In genomic region chr16:85735225-85735722, GRCh38 we compare ENCODE assay signal across 8 cellular contexts. TPM values are rescaled to one million over a fixed set of nuclear protein-coding genes. Genes with fewer than 3 reads are reported as not detected.
DNase-seq lines count a peak whose midpoint lies in the region; ATAC-seq, FAIRE-seq and TF ChIP-seq lines count a peak whose summit lies in the region.

No MANE protein-coding gene starts in this region.

- CTCF ChIA-PET in activated CD8-positive, alpha-beta T cell treated with anti-CD3 and anti-CD28 coated beads, Interleukin-2, amount 10 ng/mL, durations not matched to agents 7 days and 5 days (lab: Charles Lee): interaction anchor here (0.7 to 1.5 kb wide), 2 partner anchors 20 to 25 kb away, joined by 3 read pairs; no protein-coding TSS in a partner anchor

- H3K9ac ChIP-seq in kidney (ENCODE audit: low read length in 2 of 2): no peak overlapping the region

- POLR2A ChIA-PET in activated CD8-positive, alpha-beta T cell treated with anti-CD3 and anti-CD28 coated beads, Interleukin-2, amount 10 ng/mL, durations not matched to agents 7 days and 5 days (lab: Charles Lee): no interaction called here

- H3K4me3 Mint-ChIP-seq in activated CD8-positive, alpha-beta T cell treated with anti-CD3 and anti-CD28 coated beads, Interleukin-2, amount 10 ng/mL, durations not matched to agents 7 days and 5 days: peak overlapping the region; percentile 42

- no peaks in the 10 kb centered on the region for H3K36me3 Mint-ChIP-seq in activated CD8-positive, alpha-beta T cell treated with anti-CD3 and anti-CD28 coated beads, Interleukin-2, amount 10 ng/mL, durations not matched to agents 7 days and 5 days (ENCODE audit: low read depth)

- no peak overlapping the region for H3K4me3 ChIP-seq in kidney (ENCODE audit: low read length in 2 of 2)

- peak; percentile 84 for DNase-seq in activated CD8-positive, alpha-beta T cell treated with anti-CD3 and anti-CD28 coated beads, Interleukin-2, amount 10 ng/mL, durations not matched to agents 7 days and 5 days
- peak; percentile 25 for DNase-seq in stimulated activated CD8-positive, alpha-beta memory T cell treated with anti-CD3 and anti-CD28 coated beads, Interleukin-12 subunit alpha, Interleukin-12 subunit beta, amount 100 ng/mL, for 1 hour (ENCODE audit: low read depth)
- DNase-seq in mesenteric fat pad (ENCODE audit: low spot score) (no peak), NCI-H146 (lab: John Stamatoyannopoulos, UW) (no peak), kidney (no peak)

- peaks cover 25% of the 10 kb centered on the region for H3K4me1 Mint-ChIP-seq in activated CD8-positive, alpha-beta T cell treated with anti-CD3 and anti-CD28 coated beads, Interleukin-2, amount 10 ng/mL, durations not matched to agents 7 days and 5 days (ENCODE audit: low read depth)

- H3K27ac ChIP-seq in kidney (ENCODE audit: low read depth in 2 of 2, low read length in 2 of 2): no peak overlapping the region

- TF ChIP-seq CTCF in kidney (IDR thresholded peaks at IDR 0.05; ENCODE audit: borderline replicate concordance, extremely low read depth, insufficient read depth): no peak

- H3K9me3 ChIP-seq in kidney (ENCODE audit: control insufficient read depth in 1 of 2, low read length in 2 of 2): no peaks in the 10 kb centered on the region

- H3K27ac Mint-ChIP-seq in activated CD8-positive, alpha-beta T cell treated with anti-CD3 and anti-CD28 coated beads, Interleukin-2, amount 10 ng/mL, durations not matched to agents 7 days and 5 days: peak overlapping the region; percentile 74

- no peaks in the 10 kb centered on the region for H3K4me1 ChIP-seq in kidney (ENCODE audit: control insufficient read depth in 1 of 2, insufficient read depth in 1 of 2, low read depth in 1 of 2, low read length in 2 of 2)

- no peaks in the 10 kb centered on the region for H3K9me3 Mint-ChIP-seq in activated CD8-positive, alpha-beta T cell treated with anti-CD3 and anti-CD28 coated beads, Interleukin-2, amount 10 ng/mL, durations not matched to agents 7 days and 5 days (ENCODE audit: insufficient read depth)

- intact Hi-C loops in kidney (cut with DNase I): no loop called here

- no peaks in the 10 kb centered on the region for H3K36me3 ChIP-seq in kidney (ENCODE audit: control insufficient read depth in 1 of 2, insufficient read depth in 2 of 2, low read length in 2 of 2)

- peaks cover 2% of the 10 kb centered on the region for H3K27me3 Mint-ChIP-seq in activated CD8-positive, alpha-beta T cell treated with anti-CD3 and anti-CD28 coated beads, Interleukin-2, amount 10 ng/mL, durations not matched to agents 7 days and 5 days (ENCODE audit: low read depth)

- no peak for FAIRE-seq in kidney (lab: Jason Lieb, UNC)

- ATAC-seq in GM19328 (IDR thresholded peaks at IDR 0.05; ENCODE audit: unreplicated experiment): peak; percentile 79
- peak; percentile 79 for ATAC-seq in HG03135 (IDR thresholded peaks at IDR 0.05; ENCODE audit: unreplicated experiment)
- ATAC-seq in activated CD8-positive, alpha-beta T cell treated with anti-CD3 and anti-CD28 coated beads, Interleukin-2, amount 10 ng/mL, durations not matched to agents 7 days and 5 days: peak; percentile 90
- ATAC-seq in GM21360 (IDR thresholded peaks at IDR 0.05; ENCODE audit: unreplicated experiment): no peak

RNA-seq across cellular contexts. Expression of gene C16orf74, which starts 15.6 kb away (rescaled TPM):
- total RNA-seq in activated CD8-positive, alpha-beta T cell treated with anti-CD3 and anti-CD28 coated beads, Interleukin-2, amount 10 ng/mL, durations not matched to agents 7 days and 5 days: under 1 TPM; 0.21 TPM
- total RNA-seq in mesenteric fat pad: 3.1 TPM
- 3.5 TPM for total RNA-seq in kidney
- 4.6 TPM for polyA plus RNA-seq in kidney (ENCODE audit: insufficient read depth, low read depth, low replicate concordance)

RNA-seq across cellular contexts. Expression of gene GINS2, which starts 46.5 kb away (rescaled TPM):
- total RNA-seq in activated CD8-positive, alpha-beta T cell treated with anti-CD3 and anti-CD28 coated beads, Interleukin-2, amount 10 ng/mL, durations not matched to agents 7 days and 5 days: 10 to 100 TPM; 51.3 to 53.5 TPM
- total RNA-seq in mesenteric fat pad (0.32 TPM), kidney (0.88 TPM)
- polyA plus RNA-seq in kidney (ENCODE audit: insufficient read depth, low read depth, low replicate concordance): 0.97 TPM

Comparison
In these comparisons a context has a peak if more than half of its experiments do, and no peak if none do; other contexts are left out.
1. DNase-seq: peak in activated CD8-positive, alpha-beta T cell treated with anti-CD3 and anti-CD28 coated beads, Interleukin-2, amount 10 ng/mL, durations not matched to agents 7 days and 5 days (single experiment) and stimulated activated CD8-positive, alpha-beta memory T cell treated with anti-CD3 and anti-CD28 coated beads, Interleukin-12 subunit alpha, Interleukin-12 subunit beta, amount 100 ng/mL, for 1 hour (single experiment); none in mesenteric fat pad (single experiment), NCI-H146 (single experiment) and kidney (single experiment).
2. RNA of gene GINS2, which starts 46.5 kb away (total RNA-seq): 51.3 to 53.5 TPM in activated CD8-positive, alpha-beta T cell treated with anti-CD3 and anti-CD28 coated beads, Interleukin-2, amount 10 ng/mL, durations not matched to agents 7 days and 5 days; 0.88 TPM in kidney (single experiment) and 0.32 TPM in mesenteric fat pad (single experiment); every median in the first group is over 10 times any median in the second.